In the genomic region with DNA sequence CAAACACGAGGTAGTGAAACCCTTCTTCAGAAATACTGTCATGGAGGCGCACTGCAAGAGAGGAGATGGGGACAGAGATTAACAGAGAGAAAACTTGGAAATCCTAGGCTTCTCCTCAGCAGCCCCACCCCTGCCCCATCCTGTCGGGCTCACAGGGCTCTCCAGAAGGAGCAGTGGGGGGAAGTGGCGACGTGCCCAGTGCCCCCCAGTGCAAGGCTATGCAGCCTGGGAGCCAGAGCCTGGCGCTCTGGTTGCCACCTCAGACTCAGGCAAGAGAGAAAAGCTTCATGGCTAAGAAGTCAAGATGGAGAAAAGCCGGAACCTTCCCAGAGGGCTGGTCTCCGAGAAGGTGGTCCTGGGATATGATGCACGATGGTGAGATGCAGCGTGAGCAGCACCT, we compare ENCODE assay signal across 20 cellular contexts. TPM values are rescaled to one million over a fixed set of nuclear protein-coding genes. Genes with fewer than 3 reads are reported as not detected.
DNase-seq lines count a peak whose midpoint lies in the region; ATAC-seq and TF ChIP-seq lines count a peak whose summit lies in the region.
"Had no signal": no experiment of that assay in that cellular context is flagged by ENCODE, and none has a peak within 500 bp of the region (broad histone marks: within the 10 kb centered on the region; RNA-seq: fewer than 3 reads in every experiment).

No MANE protein-coding gene starts in this region.

- H3K4me3 Mint-ChIP-seq in CD4-positive, alpha-beta T cell, result no peak overlapping the region
- H3K4me3 Mint-ChIP-seq in chondrocyte (ENCODE audit: unreplicated experiment), result no peak overlapping the region
- H3K4me3 Mint-ChIP-seq: B cell; CD4-positive, CD25-positive, alpha-beta regulatory T cell; H9 had no signal

- ATAC-seq in CD4-positive, alpha-beta T cell (ENCODE audit: poor library complexity), result no peak
- ATAC-seq in GM21367 (IDR thresholded peaks at IDR 0.05; ENCODE audit: unreplicated experiment), result no peak

- H3K14ac ChIP-seq in trophoblast cell (ENCODE audit: low read length), result no peak overlapping the region

- H2BK12ac ChIP-seq in trophoblast cell (ENCODE audit: low read length), result no peak overlapping the region

- H3K4me1 Mint-ChIP-seq in CD4-positive, alpha-beta T cell (ENCODE audit: low read depth), result peaks cover 40% of the 10 kb centered on the region
- H3K4me1 Mint-ChIP-seq in chondrocyte (ENCODE audit: low read depth), result peaks cover 31% of the 10 kb centered on the region

- H2AK5ac ChIP-seq in trophoblast cell (ENCODE audit: low read length), result no peak overlapping the region

- no peak overlapping the region for H2BK120ac ChIP-seq in trophoblast cell (ENCODE audit: insufficient read depth, low read length, poor library complexity)

- 87 to 92% (median 90%) methylated on average over 10 of the region's 10 CpGs for WGBS in stomach, 5 donors
- no CpG with 5 or more reads among the region's 10 CpGs for WGBS in trophoblast cell (ENCODE audit: extremely low coverage, insufficient coverage, insufficient read length)

- H4K12ac ChIP-seq in trophoblast cell (ENCODE audit: low read depth, low read length), result no peak overlapping the region

- peak overlapping the region; percentile 47 for H3K27ac Mint-ChIP-seq in CD4-positive, alpha-beta T cell
- no peak overlapping the region for H3K27ac Mint-ChIP-seq in chondrocyte (ENCODE audit: unreplicated experiment)
- H3K27ac Mint-ChIP-seq: B cell had no signal

- no peak overlapping the region for H3K4me3 ChIP-seq in muscle layer of duodenum (ENCODE audit: low read depth in 1 of 2, low read length in 2 of 2)
- no peak overlapping the region for H3K4me3 ChIP-seq in stomach
- no peak overlapping the region for H3K4me3 ChIP-seq in trophoblast cell (ENCODE audit: low read depth, low read length)

- peaks cover 86% of the 10 kb centered on the region for H3K36me3 Mint-ChIP-seq in CD4-positive, alpha-beta T cell (ENCODE audit: low read depth)
- H3K36me3 Mint-ChIP-seq in chondrocyte (ENCODE audit: low read depth), result peaks cover 17% of the 10 kb centered on the region

- intact Hi-C loops in CD4-positive, alpha-beta T cell (cut with DNase I, micrococcal nuclease), result no loop called here
- intact Hi-C loops in stomach (cut with DNase I; ENCODE audit: low total_unique reads), result no loop called here

- no peak overlapping the region for H4K8ac ChIP-seq in trophoblast cell (ENCODE audit: low read depth, low read length)

- no peaks in the 10 kb centered on the region for H3K9me3 ChIP-seq in CD4-positive, alpha-beta T cell (ENCODE audit: control insufficient read depth, low read length)
- H3K9me3 ChIP-seq in muscle layer of duodenum (ENCODE audit: control insufficient read depth in 1 of 2, low read length in 2 of 2) (no peaks in the 10 kb centered on the region), stomach (no peaks in the 10 kb centered on the region), trophoblast cell (ENCODE audit: insufficient read depth, low read depth, low read length) (no peaks in the 10 kb centered on the region)

- no peaks in the 10 kb centered on the region for H3K79me2 ChIP-seq in trophoblast cell (ENCODE audit: control insufficient read depth, insufficient read depth, low read length, poor library complexity)

- no peak for TF ChIP-seq POLR2A in stomach (IDR thresholded peaks at IDR 0.05)

- no peak overlapping the region for H3K18ac ChIP-seq in trophoblast cell (ENCODE audit: low read length)

- no peak for DNase-seq in CD4-positive, alpha-beta T cell
- DNase-seq in chondrocyte (ENCODE audit: low spot score) (peak; percentile 58), stomach (no peak), NCI-H1092 (lab: John Stamatoyannopoulos, UW) (no peak), trophoblast cell (no peak), G401 (ENCODE audit: low spot score) (no peak)
- DNase-seq: Calu3; CD4-positive, CD25-positive, alpha-beta regulatory T cell; DMS53; H9; NCI-H1105 treated with DMSO at 0.1 percent for 48 hours; NCI-H2029 treated with DMSO at 0.1 percent for 48 hours; NCI-H2171 treated with DMSO at 0.1 percent for 48 hours; NCI-H446 treated with DMSO at 0.1 percent for 48 hours; NCI-H748 treated with DMSO at 0.1 percent for 48 hours had no signal

- no peak overlapping the region for H3K23ac ChIP-seq in trophoblast cell (ENCODE audit: low read length)

- POLR2A ChIA-PET in CD4-positive, alpha-beta T cell (lab: Charles Lee), result interaction anchor here (3.1 kb wide), 1 partner anchor 26 kb away, joined by 16 read pairs; no protein-coding TSS in a partner anchor

- no peak overlapping the region for H3K27ac ChIP-seq in CD4-positive, alpha-beta T cell (ENCODE audit: low read depth, low read length)
- H3K27ac ChIP-seq in muscle layer of duodenum (ENCODE audit: low read length) (peak overlapping the region; percentile 30), stomach (peak overlapping the region in 3 of 5 donors; percentile 73 to 89 (median 80)), trophoblast cell (ENCODE audit: low read depth, low read length) (no peak overlapping the region)
- H3K27ac ChIP-seq: 22Rv1, HL-60 had no signal

- no peaks in the 10 kb centered on the region for H3K79me1 ChIP-seq in trophoblast cell (ENCODE audit: low read length)

- no peak overlapping the region for H3K4me2 ChIP-seq in trophoblast cell (ENCODE audit: low read length)

- H3K4ac ChIP-seq in trophoblast cell (ENCODE audit: low read depth, low read length), result no peak overlapping the region

- TF ChIP-seq CTCF in CD4-positive, alpha-beta T cell (IDR thresholded peaks at IDR 0.05), result no peak
- no peak for TF ChIP-seq CTCF in chondrocyte (IDR thresholded peaks at IDR 0.05)
- TF ChIP-seq CTCF in stomach (IDR thresholded peaks at IDR 0.05), result no peak

- H3K4me1 ChIP-seq in muscle layer of duodenum (ENCODE audit: control insufficient read depth in 1 of 2, insufficient read depth in 2 of 2, low read length in 2 of 2), result peaks cover 9 to 66% of the 10 kb centered on the region in 2 donors
- peaks cover 5 to 84% (median 51%) of the 10 kb centered on the region in 4 donors for H3K4me1 ChIP-seq in stomach
- H3K4me1 ChIP-seq in trophoblast cell (ENCODE audit: control insufficient read depth in 1 of 2, insufficient read depth in 2 of 2, low read length in 2 of 2), result peaks cover 4 to 5% of the 10 kb centered on the region in 2 experiments

- TF ChIP-seq EP300 in stomach (IDR thresholded peaks at IDR 0.05), result no peak

- no peak overlapping the region for H3K9ac ChIP-seq in trophoblast cell (ENCODE audit: low read length)

- H4K91ac ChIP-seq in trophoblast cell (ENCODE audit: low read depth, low read length), result no peak overlapping the region

- H3K27me3 Mint-ChIP-seq in CD4-positive, alpha-beta T cell, result no peaks in the 10 kb centered on the region
- H3K27me3 Mint-ChIP-seq in chondrocyte (ENCODE audit: low read depth), result no peaks in the 10 kb centered on the region
- H3K27me3 Mint-ChIP-seq: B cell; CD4-positive, CD25-positive, alpha-beta regulatory T cell had no signal

- H3K36me3 ChIP-seq in muscle layer of duodenum (ENCODE audit: control insufficient read depth in 1 of 2, insufficient read depth in 2 of 2, low read length in 2 of 2), result peaks cover 9 to 11% of the 10 kb centered on the region in 2 donors
- H3K36me3 ChIP-seq in stomach, result peaks cover 23 to 79% (median 78%) of the 10 kb centered on the region in 4 donors
- peaks cover 26 to 29% of the 10 kb centered on the region in 2 experiments for H3K36me3 ChIP-seq in trophoblast cell (ENCODE audit: control insufficient read depth in 1 of 2, insufficient read depth in 2 of 2, low read length in 2 of 2)

- H2BK5ac ChIP-seq in trophoblast cell (ENCODE audit: low read depth, low read length, poor library complexity), result no peak overlapping the region

- H3K9me3 Mint-ChIP-seq in CD4-positive, alpha-beta T cell, result no peaks in the 10 kb centered on the region
- H3K9me3 Mint-ChIP-seq in chondrocyte (ENCODE audit: low read depth), result no peaks in the 10 kb centered on the region
- H3K9me3 Mint-ChIP-seq: CD4-positive, CD25-positive, alpha-beta regulatory T cell; H9 had no signal

- CTCF ChIA-PET in CD4-positive, alpha-beta T cell (lab: Charles Lee), result interaction anchor here (5.4 to 10.2 kb wide), 2 partner anchors 26 to 87 kb away, joined by 44 to 103 read pairs; no protein-coding TSS in a partner anchor

- no peaks in the 10 kb centered on the region for H3K27me3 ChIP-seq in CD4-positive, alpha-beta T cell (ENCODE audit: control insufficient read depth, insufficient read depth, low read length)
- H3K27me3 ChIP-seq in muscle layer of duodenum (ENCODE audit: low read depth, low read length) (no peaks in the 10 kb centered on the region), stomach (no peaks in the 10 kb centered on the region), trophoblast cell (ENCODE audit: insufficient read depth, low read length) (no peaks in the 10 kb centered on the region)

- no peak overlapping the region for H2AFZ ChIP-seq in trophoblast cell (ENCODE audit: insufficient read depth, low read length, poor library complexity)

- in situ Hi-C loops in G401 (cut with HindIII; ENCODE audit: low sequenced_read_pairs), result no loop called here

RNA-seq across cellular contexts. Expression of a gene that starts 21.2 kb away (rescaled TPM):
- total RNA-seq in CD4-positive, alpha-beta T cell, result 10 to 100 TPM; 34.4 to 38.4 TPM
- total RNA-seq in chondrocyte (30.5 to 31.7 TPM (median 30.5 TPM) in 3 replicates), stomach (10 to 100 TPM; 28.8 to 93.3 (median 31.9) TPM)
- 10 to 100 TPM in 2 of 3 donors, 1 to 10 TPM in 1; 7.5 to 22.8 (median 11.0) TPM for polyA plus RNA-seq in stomach
- polyA plus RNA-seq in trophoblast cell (2013), result 21.4 and 23.0 TPM in 2 replicates
- 9.0 and 11.8 TPM in 2 replicates for total RNA-seq in G401 (2014; rRNA removed; shearing (Covaris generic))

RNA-seq across cellular contexts. Expression of a gene that starts 41.8 kb away (rescaled TPM):
- total RNA-seq in CD4-positive, alpha-beta T cell, result 100 to 1,000 TPM; 121 to 135 TPM
- total RNA-seq in chondrocyte, result 24.4 to 29.0 TPM (median 27.3 TPM) in 3 replicates
- total RNA-seq in stomach, result 10 to 100 TPM in 4 of 5 donors, 1 to 10 TPM in 1; 2.3 to 97.4 (median 16.7) TPM
- polyA plus RNA-seq in stomach, result 1 to 10 TPM; 3.5 to 9.8 (median 6.5) TPM
- 13.2 and 14.3 TPM in 2 replicates for polyA plus RNA-seq in trophoblast cell (2013)
- total RNA-seq in G401 (2014; rRNA removed; shearing (Covaris generic)), result 3.7 and 6.9 TPM in 2 replicates

RNA-seq across cellular contexts. Expression of a gene that starts 57.7 kb away (rescaled TPM):
- total RNA-seq in CD4-positive, alpha-beta T cell, result not detected
- 54.2 to 84.9 TPM (median 54.8 TPM) in 3 replicates for total RNA-seq in chondrocyte
- 10 to 100 TPM in 2 of 5 donors, 1 to 10 TPM in 2, not detected in 1; 5.5 to 16.1 (median 9.3) TPM for total RNA-seq in stomach
- polyA plus RNA-seq in stomach, result 10 to 100 TPM in 1 of 3 donors, 1 to 10 TPM in 2; 9.6 to 39.5 (median 9.9) TPM
- polyA plus RNA-seq in trophoblast cell (2013), result 5.6 and 6.2 TPM in 2 replicates
- 124 and 143 TPM in 2 replicates for total RNA-seq in G401 (2014; rRNA removed; shearing (Covaris generic))
- total RNA-seq: B cell had no signal
- polyA plus RNA-seq: CD4-positive, CD25-positive, alpha-beta regulatory T cell had no signal

Comparison
In these comparisons a context has a peak if more than half of its experiments do, and no peak if none do; other contexts are left out.
1. H3K27ac ChIP-seq: peak in muscle layer of duodenum (single experiment) and stomach (3 of 5); none in CD4-positive, alpha-beta T cell (single experiment) and trophoblast cell (single experiment).